23 cellular contexts compared by ENCODE assay signal in genomic region chr5:171820561-171820960, GRCh38. TPM values are rescaled to one million over a fixed set of nuclear protein-coding genes. Genes with fewer than 3 reads are reported as not detected.
"Had no signal": no experiment of that assay in that cellular context is flagged by ENCODE, and none has a peak within 500 bp of the region (broad histone marks: within the 10 kb centered on the region; RNA-seq: fewer than 3 reads in every experiment).

No MANE protein-coding gene starts in this region.

- H3K4me3 ChIP-seq: MG63, SJSA1, SK-N-MC had no signal

- H3K27ac ChIP-seq: HL-60, SJSA1, SK-N-MC had no signal

- H3K27me3 ChIP-seq: MG63 had no signal

- H3K36me3 ChIP-seq: MG63, SJSA1 had no signal

- DNase-seq: KBM-7, MG63, NCI-H1092, NCI-H1105 treated with DMSO at 0.1 percent for 48 hours, NCI-H1417 treated with DMSO at 0.1 percent for 48 hours, NCI-H146, NCI-H1694 treated with DMSO at 0.1 percent for 48 hours, NCI-H2029, NCI-H2081 treated with DMSO at 0.1 percent for 48 hours, NCI-H2171, NCI-H226, NCI-H446, NCI-H510A, NCI-H524 treated with DMSO at 0.1 percent for 48 hours, NCI-H69, NCI-H774, Right ventricle myocardium superior, RPMI8226, SIG-M5 had no signal

- H3K9me3 ChIP-seq: MG63 had no signal

RNA-seq across cellular contexts. Expression of gene SMIM23, which starts 34.9 kb away (rescaled TPM):
- total RNA-seq: LHCN-M2, Right ventricle myocardium superior, SJSA1 had no signal
